In genomic region chr12:25884024-25884919, GRCh38 we compare ENCODE assay signal across 1 cellular context.
TF ChIP-seq lines count a peak whose summit lies in the region.

No MANE protein-coding gene starts in this region.

TF ChIP-seq in H1, 55 proteins besides CTCF, POLR2A, EP300 and RAD21 (continued from another document):
- TF ChIP-seq, protein P1, sequence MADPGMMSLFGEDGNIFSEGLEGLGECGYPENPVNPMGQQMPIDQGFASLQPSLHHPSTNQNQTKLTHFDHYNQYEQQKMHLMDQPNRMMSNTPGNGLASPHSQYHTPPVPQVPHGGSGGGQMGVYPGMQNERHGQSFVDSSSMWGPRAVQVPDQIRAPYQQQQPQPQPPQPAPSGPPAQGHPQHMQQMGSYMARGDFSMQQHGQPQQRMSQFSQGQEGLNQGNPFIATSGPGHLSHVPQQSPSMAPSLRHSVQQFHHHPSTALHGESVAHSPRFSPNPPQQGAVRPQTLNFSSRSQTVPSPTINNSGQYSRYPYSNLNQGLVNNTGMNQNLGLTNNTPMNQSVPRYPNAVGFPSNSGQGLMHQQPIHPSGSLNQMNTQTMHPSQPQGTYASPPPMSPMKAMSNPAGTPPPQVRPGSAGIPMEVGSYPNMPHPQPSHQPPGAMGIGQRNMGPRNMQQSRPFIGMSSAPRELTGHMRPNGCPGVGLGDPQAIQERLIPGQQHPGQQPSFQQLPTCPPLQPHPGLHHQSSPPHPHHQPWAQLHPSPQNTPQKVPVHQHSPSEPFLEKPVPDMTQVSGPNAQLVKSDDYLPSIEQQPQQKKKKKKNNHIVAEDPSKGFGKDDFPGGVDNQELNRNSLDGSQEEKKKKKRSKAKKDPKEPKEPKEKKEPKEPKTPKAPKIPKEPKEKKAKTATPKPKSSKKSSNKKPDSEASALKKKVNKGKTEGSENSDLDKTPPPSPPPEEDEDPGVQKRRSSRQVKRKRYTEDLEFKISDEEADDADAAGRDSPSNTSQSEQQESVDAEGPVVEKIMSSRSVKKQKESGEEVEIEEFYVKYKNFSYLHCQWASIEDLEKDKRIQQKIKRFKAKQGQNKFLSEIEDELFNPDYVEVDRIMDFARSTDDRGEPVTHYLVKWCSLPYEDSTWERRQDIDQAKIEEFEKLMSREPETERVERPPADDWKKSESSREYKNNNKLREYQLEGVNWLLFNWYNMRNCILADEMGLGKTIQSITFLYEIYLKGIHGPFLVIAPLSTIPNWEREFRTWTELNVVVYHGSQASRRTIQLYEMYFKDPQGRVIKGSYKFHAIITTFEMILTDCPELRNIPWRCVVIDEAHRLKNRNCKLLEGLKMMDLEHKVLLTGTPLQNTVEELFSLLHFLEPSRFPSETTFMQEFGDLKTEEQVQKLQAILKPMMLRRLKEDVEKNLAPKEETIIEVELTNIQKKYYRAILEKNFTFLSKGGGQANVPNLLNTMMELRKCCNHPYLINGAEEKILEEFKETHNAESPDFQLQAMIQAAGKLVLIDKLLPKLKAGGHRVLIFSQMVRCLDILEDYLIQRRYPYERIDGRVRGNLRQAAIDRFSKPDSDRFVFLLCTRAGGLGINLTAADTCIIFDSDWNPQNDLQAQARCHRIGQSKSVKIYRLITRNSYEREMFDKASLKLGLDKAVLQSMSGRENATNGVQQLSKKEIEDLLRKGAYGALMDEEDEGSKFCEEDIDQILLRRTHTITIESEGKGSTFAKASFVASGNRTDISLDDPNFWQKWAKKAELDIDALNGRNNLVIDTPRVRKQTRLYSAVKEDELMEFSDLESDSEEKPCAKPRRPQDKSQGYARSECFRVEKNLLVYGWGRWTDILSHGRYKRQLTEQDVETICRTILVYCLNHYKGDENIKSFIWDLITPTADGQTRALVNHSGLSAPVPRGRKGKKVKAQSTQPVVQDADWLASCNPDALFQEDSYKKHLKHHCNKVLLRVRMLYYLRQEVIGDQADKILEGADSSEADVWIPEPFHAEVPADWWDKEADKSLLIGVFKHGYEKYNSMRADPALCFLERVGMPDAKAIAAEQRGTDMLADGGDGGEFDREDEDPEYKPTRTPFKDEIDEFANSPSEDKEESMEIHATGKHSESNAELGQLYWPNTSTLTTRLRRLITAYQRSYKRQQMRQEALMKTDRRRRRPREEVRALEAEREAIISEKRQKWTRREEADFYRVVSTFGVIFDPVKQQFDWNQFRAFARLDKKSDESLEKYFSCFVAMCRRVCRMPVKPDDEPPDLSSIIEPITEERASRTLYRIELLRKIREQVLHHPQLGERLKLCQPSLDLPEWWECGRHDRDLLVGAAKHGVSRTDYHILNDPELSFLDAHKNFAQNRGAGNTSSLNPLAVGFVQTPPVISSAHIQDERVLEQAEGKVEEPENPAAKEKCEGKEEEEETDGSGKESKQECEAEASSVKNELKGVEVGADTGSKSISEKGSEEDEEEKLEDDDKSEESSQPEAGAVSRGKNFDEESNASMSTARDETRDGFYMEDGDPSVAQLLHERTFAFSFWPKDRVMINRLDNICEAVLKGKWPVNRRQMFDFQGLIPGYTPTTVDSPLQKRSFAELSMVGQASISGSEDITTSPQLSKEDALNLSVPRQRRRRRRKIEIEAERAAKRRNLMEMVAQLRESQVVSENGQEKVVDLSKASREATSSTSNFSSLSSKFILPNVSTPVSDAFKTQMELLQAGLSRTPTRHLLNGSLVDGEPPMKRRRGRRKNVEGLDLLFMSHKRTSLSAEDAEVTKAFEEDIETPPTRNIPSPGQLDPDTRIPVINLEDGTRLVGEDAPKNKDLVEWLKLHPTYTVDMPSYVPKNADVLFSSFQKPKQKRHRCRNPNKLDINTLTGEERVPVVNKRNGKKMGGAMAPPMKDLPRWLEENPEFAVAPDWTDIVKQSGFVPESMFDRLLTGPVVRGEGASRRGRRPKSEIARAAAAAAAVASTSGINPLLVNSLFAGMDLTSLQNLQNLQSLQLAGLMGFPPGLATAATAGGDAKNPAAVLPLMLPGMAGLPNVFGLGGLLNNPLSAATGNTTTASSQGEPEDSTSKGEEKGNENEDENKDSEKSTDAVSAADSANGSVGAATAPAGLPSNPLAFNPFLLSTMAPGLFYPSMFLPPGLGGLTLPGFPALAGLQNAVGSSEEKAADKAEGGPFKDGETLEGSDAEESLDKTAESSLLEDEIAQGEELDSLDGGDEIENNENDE (IDR thresholded peaks at IDR 0.05; ENCODE audit: insufficient replicate concordance, low read length) = no peak
- TF ChIP-seq GABPA (IDR thresholded peaks at IDR 0.05; ENCODE audit: borderline replicate concordance, insufficient read depth, low read length) = no peak
- TF ChIP-seq JUND (IDR thresholded peaks at IDR 0.05; ENCODE audit: low read length) = no peak
- TF ChIP-seq RFX5 (IDR thresholded peaks at IDR 0.05; ENCODE audit: borderline replicate concordance, low read depth, low read length) = no peak
TF ChIP-seq in H1: peak in this region for 0.
